ENCODE assay signal across 8 cellular contexts in genomic region chr19:52297601-52298358, GRCh38. TPM values are rescaled to one million over a fixed set of nuclear protein-coding genes. Genes with fewer than 3 reads are reported as not detected.
DNase-seq lines count a peak whose midpoint lies in the region; ATAC-seq and TF ChIP-seq lines count a peak whose summit lies in the region.

No MANE protein-coding gene starts in this region.

- H3K4me2 ChIP-seq in osteoblast (ENCODE audit: insufficient read depth, low read length): peak overlapping the region; percentile 84

- peak; percentile 31 for ATAC-seq in GM19438 (IDR thresholded peaks at IDR 0.05; ENCODE audit: low read depth, unreplicated experiment)

- H3K4me3 ChIP-seq in epithelial cell of proximal tubule (ENCODE audit: low read depth, low read length): peak overlapping the region; percentile 67
- peak overlapping the region; percentile 96 for H3K4me3 ChIP-seq in osteoblast (ENCODE audit: insufficient read depth, low read length)

- no peaks in the 10 kb centered on the region for H3K27me3 ChIP-seq in osteoblast (ENCODE audit: insufficient read depth, low read length)

- peaks cover 12% of the 10 kb centered on the region for H3K4me1 ChIP-seq in osteoblast (ENCODE audit: insufficient read depth, low read length)

- peak; percentile 5 for DNase-seq in AG08396 (ENCODE audit: low spot score)
- DNase-seq in RWPE1 (ENCODE audit: low spot score): no peak
- DNase-seq in epithelial cell of proximal tubule (ENCODE audit: low read depth): peak; percentile 10
- peak; percentile 58 for DNase-seq in osteoblast (ENCODE audit: insufficient read length, low spot score, missing footprints)
- no peak for DNase-seq in putamen (ENCODE audit: low spot score)
- DNase-seq in NCI-H2196 treated with DMSO at 0.1 percent for 48 hours (lab: John Stamatoyannopoulos, UW; ENCODE audit: unreplicated experiment): no peak
- DNase-seq in foreskin melanocyte: no peak

- POLR2A ChIA-PET in RWPE1 (lab: Yijun Ruan, JAX; ENCODE audit: low non-redundant PET): no interaction called here

- H3K9me3 ChIP-seq in osteoblast (ENCODE audit: low read depth, low read length): no peaks in the 10 kb centered on the region

- CTCF ChIA-PET in RWPE1 (lab: Yijun Ruan, JAX): no interaction called here

- TF ChIP-seq CTCF in RWPE1 (conservative IDR thresholded peaks at IDR 0.05; ENCODE audit: low read depth) (no peak), epithelial cell of proximal tubule (conservative IDR thresholded peaks at IDR 0.05; ENCODE audit: low read depth, low read length) (no peak), osteoblast (IDR thresholded peaks at IDR 0.05; ENCODE audit: extremely low read depth, low read depth, low read length) (no peak)

- H2AFZ ChIP-seq in osteoblast (ENCODE audit: low read length): peak overlapping the region; percentile 97

- peaks cover 23% of the 10 kb centered on the region for H3K36me3 ChIP-seq in osteoblast (ENCODE audit: insufficient read depth, low read length)

- H3K27ac ChIP-seq in RWPE1 (peak overlapping the region; percentile 80), osteoblast (ENCODE audit: low read depth, low read length) (peak overlapping the region; percentile 93)

- H3K79me2 ChIP-seq in osteoblast (ENCODE audit: insufficient read depth, low read length): no peaks in the 10 kb centered on the region

- no peaks in the 10 kb centered on the region for H4K20me1 ChIP-seq in osteoblast (ENCODE audit: insufficient read depth, low read length)

RNA-seq across cellular contexts. Expression of gene ZNF480, which starts 0.8 kb away (rescaled TPM):
- total RNA-seq in epithelial cell of proximal tubule (8.0 and 20.8 TPM in 2 replicates), osteoblast (9.4 and 10.3 TPM in 2 replicates)

RNA-seq across cellular contexts. Expression of gene ZNF766, which starts 28.4 kb away (rescaled TPM):
- 5.3 and 11.9 TPM in 2 replicates for total RNA-seq in epithelial cell of proximal tubule
- total RNA-seq in osteoblast: 11.2 and 16.5 TPM in 2 replicates

RNA-seq across cellular contexts. Expression of gene ZNF610, which starts 38.3 kb away (rescaled TPM):
- total RNA-seq in epithelial cell of proximal tubule: 0.51 and 1.3 TPM in 2 replicates
- 2.9 and 3.3 TPM in 2 replicates for total RNA-seq in osteoblast

Comparison
In these comparisons a context has a peak if more than half of its experiments do, and no peak if none do; other contexts are left out.
1. DNase-seq: peak in AG08396 (single experiment), epithelial cell of proximal tubule (single experiment) and osteoblast (single experiment); none in RWPE1 (single experiment), putamen (single experiment), NCI-H2196 treated with DMSO at 0.1 percent for 48 hours (single experiment) and foreskin melanocyte (single experiment).